In genomic region chr3:130384547-130384946, GRCh38 we compare ENCODE assay signal across 30 cellular contexts. TPM values are rescaled to one million over a fixed set of nuclear protein-coding genes. Genes with fewer than 3 reads are reported as not detected.
"Had no signal": no experiment of that assay in that cellular context is flagged by ENCODE, and none has a peak within 500 bp of the region (broad histone marks: within the 10 kb centered on the region; RNA-seq: fewer than 3 reads in every experiment).

No MANE protein-coding gene starts in this region.

- ATAC-seq: left lung; lower lobe of right lung; natural killer cell; sciatic nerve; stimulated activated naive CD8-positive, alpha-beta T cell treated with anti-CD3 and anti-CD28 coated beads, Interleukin-15, Interleukin-2, amounts not matched to agents 100 U/mL and 50 U/mL, for 24 hours had no signal

- H3K9me3 Mint-ChIP-seq: activated B cell treated with CpG ODN at 0.5 μM for 24 hours; activated naive CD4-positive, alpha-beta T cell treated with anti-CD3 and anti-CD28 coated beads, Interleukin-2, amount 10 ng/mL, durations not matched to agents 7 days and 5 days; activated naive CD8-positive, alpha-beta T cell treated with anti-CD3 and anti-CD28 coated beads, Interleukin-2, amount 10 ng/mL, durations not matched to agents 7 days and 5 days; activated T-helper 1 cell treated with anti-CD3 and anti-CD28 coated beads, Interleukin-12 subunit alpha, Interleukin-12 subunit beta, Interleukin-2, Interleukin-4 antibody, amounts not matched to agents 30 ng/mL and 10 ng/mL and 1 ng/mL, durations not matched to agents 14 hours and 24 hours and 36 hours; brain had no signal

- H3K4me1 ChIP-seq: ascending aorta, colonic mucosa, left lung, lower lobe of right lung, testis, transverse colon had no signal

- H3K27ac Mint-ChIP-seq: activated B cell treated with CpG ODN at 0.5 μM for 24 hours; activated naive CD4-positive, alpha-beta T cell treated with anti-CD3 and anti-CD28 coated beads, Interleukin-2, amount 10 ng/mL, durations not matched to agents 7 days and 5 days; activated naive CD8-positive, alpha-beta T cell treated with anti-CD3 and anti-CD28 coated beads, Interleukin-2, amount 10 ng/mL, durations not matched to agents 7 days and 5 days; activated T-helper 1 cell treated with anti-CD3 and anti-CD28 coated beads, Interleukin-12 subunit alpha, Interleukin-12 subunit beta, Interleukin-2, Interleukin-4 antibody, amounts not matched to agents 30 ng/mL and 10 ng/mL and 1 ng/mL, durations not matched to agents 14 hours and 24 hours and 36 hours; brain; natural killer cell had no signal

- H3K36me3 ChIP-seq: ascending aorta, cardiac muscle cell, colonic mucosa, left lung, lower lobe of right lung, transverse colon had no signal

- H3K4me3 ChIP-seq: ascending aorta, cardiac muscle cell, colonic mucosa, left lung, lower lobe of right lung, skin epidermis, testis, transverse colon had no signal

- H3K4me3 Mint-ChIP-seq: activated B cell treated with CpG ODN at 0.5 μM for 24 hours; activated naive CD4-positive, alpha-beta T cell treated with anti-CD3 and anti-CD28 coated beads, Interleukin-2, amount 10 ng/mL, durations not matched to agents 7 days and 5 days; activated naive CD8-positive, alpha-beta T cell treated with anti-CD3 and anti-CD28 coated beads, Interleukin-2, amount 10 ng/mL, durations not matched to agents 7 days and 5 days; activated T-helper 1 cell treated with anti-CD3 and anti-CD28 coated beads, Interleukin-12 subunit alpha, Interleukin-12 subunit beta, Interleukin-2, Interleukin-4 antibody, amounts not matched to agents 30 ng/mL and 10 ng/mL and 1 ng/mL, durations not matched to agents 14 hours and 24 hours and 36 hours; brain; natural killer cell had no signal

- H3K27me3 Mint-ChIP-seq: activated B cell treated with CpG ODN at 0.5 μM for 24 hours; activated naive CD4-positive, alpha-beta T cell treated with anti-CD3 and anti-CD28 coated beads, Interleukin-2, amount 10 ng/mL, durations not matched to agents 7 days and 5 days had no signal

- H3K36me3 Mint-ChIP-seq: activated naive CD4-positive, alpha-beta T cell treated with anti-CD3 and anti-CD28 coated beads, Interleukin-2, amount 10 ng/mL, durations not matched to agents 7 days and 5 days; activated naive CD8-positive, alpha-beta T cell treated with anti-CD3 and anti-CD28 coated beads, Interleukin-2, amount 10 ng/mL, durations not matched to agents 7 days and 5 days; brain; natural killer cell had no signal

- H3K27ac ChIP-seq: ascending aorta, cardiac muscle cell, colonic mucosa, epithelial cell of prostate, left lung, lower lobe of right lung, skin epidermis, testis, transverse colon had no signal

- H3K27me3 ChIP-seq: ascending aorta, colonic mucosa, left lung, testis, transverse colon had no signal

- H3K9me3 ChIP-seq: ascending aorta, colonic mucosa, left lung, lower lobe of right lung, testis, transverse colon had no signal

- DNase-seq: activated B cell treated with CpG ODN at 0.5 μM for 24 hours; activated gamma-delta T cell; activated naive CD4-positive, alpha-beta T cell treated with anti-CD3 and anti-CD28 coated beads, Interleukin-2, amount 10 ng/mL, durations not matched to agents 7 days and 5 days; activated naive CD8-positive, alpha-beta T cell treated with anti-CD3 and anti-CD28 coated beads, Interleukin-2, amount 10 ng/mL, durations not matched to agents 7 days and 5 days; activated T-cell treated with anti-CD3 and anti-CD28 coated beads for 4 hours; cerebellar nuclear complex; colonic mucosa; effector CD8-positive, alpha-beta T cell; glutamatergic neuron; left lung; lower lobe of right lung; mesendoderm; natural killer cell; stimulated activated CD4-positive, alpha-beta T cell treated with anti-CD3 and anti-CD28 coated beads, Interleukin-12 subunit alpha, Interleukin-12 subunit beta, amount 100 ng/mL, for 4 hours; stimulated activated CD4-positive, alpha-beta T cell treated with anti-CD3 and anti-CD28 coated beads, Interleukin-4, amount 100 ng/mL, for 1 hour; stimulated activated naive CD8-positive, alpha-beta T cell treated with anti-CD3 and anti-CD28 coated beads, Interleukin-15, Interleukin-2, amounts not matched to agents 100 U/mL and 50 U/mL, for 24 hours; testis; transverse colon had no signal

- H3K4me1 Mint-ChIP-seq: activated B cell treated with CpG ODN at 0.5 μM for 24 hours; activated naive CD4-positive, alpha-beta T cell treated with anti-CD3 and anti-CD28 coated beads, Interleukin-2, amount 10 ng/mL, durations not matched to agents 7 days and 5 days; activated naive CD8-positive, alpha-beta T cell treated with anti-CD3 and anti-CD28 coated beads, Interleukin-2, amount 10 ng/mL, durations not matched to agents 7 days and 5 days; brain; natural killer cell had no signal

RNA-seq across cellular contexts. Expression of gene COL6A5, which starts 39.1 kb away (rescaled TPM):
- total RNA-seq: activated B cell treated with CpG ODN at 0.5 μM for 24 hours; activated naive CD8-positive, alpha-beta T cell treated with anti-CD3 and anti-CD28 coated beads, Interleukin-2, amount 10 ng/mL, durations not matched to agents 7 days and 5 days; ascending aorta; cardiac muscle cell; dermis microvascular lymphatic vessel endothelial cell; mononuclear cell; natural killer cell; osteoblast; posterior vena cava; sciatic nerve; transverse colon had no signal
- polyA plus RNA-seq: cardiac muscle cell, keratinocyte had no signal
